In genomic region chr13:99894835-99895427, GRCh38 we compare ENCODE assay signal across 9 cellular contexts.
DNase-seq lines count a peak whose midpoint lies in the region; ATAC-seq and TF ChIP-seq lines count a peak whose summit lies in the region.
"Had no signal": no experiment of that assay in that cellular context is flagged by ENCODE, and none has a peak within 500 bp of the region (broad histone marks: within the 10 kb centered on the region; RNA-seq: fewer than 3 reads in every experiment).

No MANE protein-coding gene starts in this region.

- peaks cover 9% of the 10 kb centered on the region for H3K4me1 ChIP-seq in testis

- H3K4me1 Mint-ChIP-seq in activated CD8-positive, alpha-beta memory T cell treated with anti-CD3 and anti-CD28 coated beads, Interleukin-2, amount 10 ng/mL, durations not matched to agents 7 days and 5 days: peaks cover 12% of the 10 kb centered on the region

- no peak for TF ChIP-seq POLR2A in testis (IDR thresholded peaks at IDR 0.05)

- no peaks in the 10 kb centered on the region for H3K36me3 ChIP-seq in testis (ENCODE audit: low read depth, missing control alignments)

- peak overlapping the region; percentile 6 for H3K27ac Mint-ChIP-seq in activated CD8-positive, alpha-beta memory T cell treated with anti-CD3 and anti-CD28 coated beads, Interleukin-2, amount 10 ng/mL, durations not matched to agents 7 days and 5 days

- H3K36me3 Mint-ChIP-seq in activated CD8-positive, alpha-beta memory T cell treated with anti-CD3 and anti-CD28 coated beads, Interleukin-2, amount 10 ng/mL, durations not matched to agents 7 days and 5 days: peaks cover 2% of the 10 kb centered on the region

- peak overlapping the region; percentile 74 for H3K4me3 Mint-ChIP-seq in activated CD8-positive, alpha-beta memory T cell treated with anti-CD3 and anti-CD28 coated beads, Interleukin-2, amount 10 ng/mL, durations not matched to agents 7 days and 5 days

- WGBS in testis, 2 donors: 6% methylated on average over 24 to 30 of the region's 30 CpGs

- intact Hi-C loops in left colon (cut with DNase I, micrococcal nuclease) (loop anchor here in 1 of 2 donors (10.0 kb wide), 1 partner anchor 340 kb away; no protein-coding TSS in a partner anchor), testis (cut with DNase I; ENCODE audit: low total_unique reads) (no loop called here)

- TF ChIP-seq CTCF in astrocyte of the cerebellum (IDR thresholded peaks at IDR 0.05; ENCODE audit: low read depth, low read length, missing control alignments) (no peak), testis (IDR thresholded peaks at IDR 0.05) (no peak)

- ATAC-seq in activated CD8-positive, alpha-beta memory T cell treated with anti-CD3 and anti-CD28 coated beads, Interleukin-2, amount 10 ng/mL, durations not matched to agents 7 days and 5 days: no peak
- ATAC-seq in left colon (peak; percentile 52), GM18519 (IDR thresholded peaks at IDR 0.05; ENCODE audit: low FRiP score, unreplicated experiment) (no peak), GM21723 (IDR thresholded peaks at IDR 0.05; ENCODE audit: unreplicated experiment) (no peak)

- CTCF ChIA-PET in activated CD8-positive, alpha-beta memory T cell treated with anti-CD3 and anti-CD28 coated beads, Interleukin-2, amount 10 ng/mL, durations not matched to agents 7 days and 5 days (lab: Charles Lee): interaction anchor here (1.0 to 7.3 kb wide), 3 partner anchors 10 to 238 kb away, joined by 4 to 83 read pairs (median 8); no protein-coding TSS in a partner anchor

- H3K9me3 ChIP-seq in testis: no peaks in the 10 kb centered on the region

- in situ Hi-C loops in astrocyte of the cerebellum (cut with HindIII; ENCODE audit: low sequenced_read_pairs): no loop called here

- H3K27me3 Mint-ChIP-seq in activated CD8-positive, alpha-beta memory T cell treated with anti-CD3 and anti-CD28 coated beads, Interleukin-2, amount 10 ng/mL, durations not matched to agents 7 days and 5 days: peaks cover 61% of the 10 kb centered on the region

- H3K27me3 ChIP-seq in testis: no peaks in the 10 kb centered on the region

- H3K27ac ChIP-seq in testis: no peak overlapping the region
- H3K27ac ChIP-seq: C4-2B had no signal

- peak overlapping the region; percentile 32 for H3K4me3 ChIP-seq in astrocyte of the cerebellum (ENCODE audit: low read depth, low read length)
- H3K4me3 ChIP-seq in testis: peak overlapping the region; percentile 12 to 24

- DNase-seq in activated CD8-positive, alpha-beta memory T cell treated with anti-CD3 and anti-CD28 coated beads, Interleukin-2, amount 10 ng/mL, durations not matched to agents 7 days and 5 days: no peak
- no peak for DNase-seq in activated CD8-positive, alpha-beta memory T cell treated with anti-CD3 and anti-CD28 coated beads, Interleukin-2, amount 50 U/mL, for 48 hours
- no peak for DNase-seq in astrocyte of the cerebellum (ENCODE audit: low read depth)
- peak in 1 of 2 donors; percentile 26 for DNase-seq in left colon
- no peak for DNase-seq in testis
- DNase-seq in cerebellum (ENCODE audit: low spot score): no peak

- no peaks in the 10 kb centered on the region for H3K9me3 Mint-ChIP-seq in activated CD8-positive, alpha-beta memory T cell treated with anti-CD3 and anti-CD28 coated beads, Interleukin-2, amount 10 ng/mL, durations not matched to agents 7 days and 5 days (ENCODE audit: low read depth)
